In genomic region chr19:15933761-15934331, GRCh38 we compare ENCODE assay signal across 11 cellular contexts. TPM values are rescaled to one million over a fixed set of nuclear protein-coding genes. Genes with fewer than 3 reads are reported as not detected.
DNase-seq lines count a peak whose midpoint lies in the region; FAIRE-seq and TF ChIP-seq lines count a peak whose summit lies in the region.
"Not testable (repeated sequence)": the region's sequence is repeated elsewhere in the genome, so short reads cannot be mapped to it uniquely, and the experiment has no call there.
"Had no signal": no experiment of that assay in that cellular context is flagged by ENCODE, and none has a peak within 500 bp of the region (broad histone marks: within the 10 kb centered on the region; RNA-seq: fewer than 3 reads in every experiment).

No MANE protein-coding gene starts in this region.

- in situ Hi-C loops in mammary epithelial cell (cut with MboI; ENCODE audit: low sequenced_read_pairs in 2 of 2) = not testable (repeated sequence)

- H3K36me3 Mint-ChIP-seq in activated CD4-positive, alpha-beta memory T cell treated with anti-CD3 and anti-CD28 coated beads, Interleukin-2, amount 10 ng/mL, durations not matched to agents 7 days and 5 days (ENCODE audit: low read depth); osteocyte (ENCODE audit: unreplicated experiment): not testable (repeated sequence)

- BruUV-seq in mammary epithelial cell (replicated peaks; lab: Mats Ljungman, UMichigan) = TSS peak; percentile 58

- H3K27ac ChIP-seq in C4-2B = peak overlapping the region; percentile 83
- peak overlapping the region; percentile 91 for H3K27ac ChIP-seq in RWPE1
- peak overlapping the region; percentile 43 for H3K27ac ChIP-seq in mammary epithelial cell (ENCODE audit: insufficient read depth, low read depth, low read length)
- not testable (repeated sequence) for H3K27ac ChIP-seq in keratinocyte (ENCODE audit: control insufficient read depth, insufficient read depth, low read length)
- H3K27ac ChIP-seq in substantia nigra (ENCODE audit: low read depth, low read length, poor library complexity, severe bottlenecking) = peak overlapping the region; percentile 46

- H3K9me3 ChIP-seq in mammary epithelial cell (replicated peaks; ENCODE audit: insufficient read depth, low read length); keratinocyte (ENCODE audit: control insufficient read depth, low read depth, low read length): not testable (repeated sequence)

- not testable (repeated sequence) for H3K36me3 ChIP-seq in mammary epithelial cell (ENCODE audit: insufficient read depth, low read length); keratinocyte (ENCODE audit: control insufficient read depth in 2 of 2, extremely low read depth in 1 of 2, insufficient read depth in 2 of 2, low read length in 2 of 2)

- H3K27ac Mint-ChIP-seq in activated CD4-positive, alpha-beta memory T cell treated with anti-CD3 and anti-CD28 coated beads, Interleukin-2, amount 10 ng/mL, durations not matched to agents 7 days and 5 days; osteocyte (ENCODE audit: unreplicated experiment): not testable (repeated sequence)

- intact Hi-C loops in mammary epithelial cell (cut with micrococcal nuclease) = not testable (repeated sequence)

- H3K9me3 Mint-ChIP-seq in activated CD4-positive, alpha-beta memory T cell treated with anti-CD3 and anti-CD28 coated beads, Interleukin-2, amount 10 ng/mL, durations not matched to agents 7 days and 5 days = peaks cover 11% of the 10 kb centered on the region
- H3K9me3 Mint-ChIP-seq in osteocyte (ENCODE audit: unreplicated experiment) = not testable (repeated sequence)

- TF ChIP-seq CTCF in C4-2B (conservative IDR thresholded peaks at IDR 0.05); RWPE1 (conservative IDR thresholded peaks at IDR 0.05; ENCODE audit: low read depth); mammary epithelial cell (conservative IDR thresholded peaks at IDR 0.05 in 1 of 2, IDR thresholded peaks at IDR 0.05 in 1 of 2; ENCODE audit: extremely low read depth in 1 of 2, insufficient read depth in 1 of 2, low read depth in 1 of 2, low read length in 2 of 2); keratinocyte (optimal IDR thresholded peaks at IDR 0.05 in 1 of 3, IDR thresholded peaks at IDR 0.05 in 1 of 3, conservative IDR thresholded peaks at IDR 0.05 in 1 of 3; ENCODE audit: extremely low read depth in 1 of 3, insufficient read depth in 2 of 3, low read length in 3 of 3); osteocyte (IDR thresholded peaks at IDR 0.05): not testable (repeated sequence)

- H3K9me1 ChIP-seq in keratinocyte (ENCODE audit: control insufficient read depth, extremely low read depth, insufficient read depth, low read length) = not testable (repeated sequence)

- H3K4me1 ChIP-seq in mammary epithelial cell (ENCODE audit: insufficient read depth, low read length) (peaks cover 15% of the 10 kb centered on the region), keratinocyte (ENCODE audit: control insufficient read depth, extremely low read depth, insufficient read depth, low read length) (peaks cover 15% of the 10 kb centered on the region)

- peak overlapping the region; percentile 78 for H2AFZ ChIP-seq in mammary epithelial cell (ENCODE audit: low read depth, low read length)
- H2AFZ ChIP-seq in keratinocyte (ENCODE audit: control insufficient read depth, low read length) = not testable (repeated sequence)

- not testable (repeated sequence) for H3K4me1 Mint-ChIP-seq in activated CD4-positive, alpha-beta memory T cell treated with anti-CD3 and anti-CD28 coated beads, Interleukin-2, amount 10 ng/mL, durations not matched to agents 7 days and 5 days; osteocyte (ENCODE audit: unreplicated experiment)

- 18% methylated on average over 2 of the region's 12 CpGs for WGBS in mammary epithelial cell (ENCODE audit: low coverage, missing lambda C conversion rate)

- dilution Hi-C loops in mammary epithelial cell (cut with HindIII; ENCODE audit: low sequenced_read_pairs); keratinocyte (cut with MboI; ENCODE audit: extremely low pct_ligation_motif_present, low sequenced_read_pairs): not testable (repeated sequence)

- CTCF ChIA-PET in RWPE1 (lab: Yijun Ruan, JAX) = interaction anchor here (0.6 kb wide), 1 partner anchor 155 kb away, joined by 3 read pairs; no protein-coding TSS in a partner anchor
- CTCF ChIA-PET in activated CD4-positive, alpha-beta memory T cell treated with anti-CD3 and anti-CD28 coated beads, Interleukin-2, amount 10 ng/mL, durations not matched to agents 7 days and 5 days (lab: Charles Lee); mammary epithelial cell (lab: Charles Lee; ENCODE audit: low non-redundant PET): not testable (repeated sequence)

- not testable (repeated sequence) for FAIRE-seq in keratinocyte (lab: Jason Lieb, UNC)

- H3K27me3 Mint-ChIP-seq in activated CD4-positive, alpha-beta memory T cell treated with anti-CD3 and anti-CD28 coated beads, Interleukin-2, amount 10 ng/mL, durations not matched to agents 7 days and 5 days; osteocyte (ENCODE audit: unreplicated experiment): not testable (repeated sequence)

- H4K20me1 ChIP-seq in mammary epithelial cell (ENCODE audit: insufficient read depth, low read length); keratinocyte (ENCODE audit: control insufficient read depth, extremely low read depth, insufficient read depth, low read length): not testable (repeated sequence)

- not testable (repeated sequence) for H3K9ac ChIP-seq in mammary epithelial cell (ENCODE audit: insufficient read depth, low read length); keratinocyte (ENCODE audit: control insufficient read depth, extremely low read depth, insufficient read depth, low read length)

- not testable (repeated sequence) for H3K27me3 ChIP-seq in mammary epithelial cell (ENCODE audit: insufficient read depth, low read length); keratinocyte (ENCODE audit: control insufficient read depth, extremely low read depth, insufficient read depth, low read length)

- H3K4me3 Mint-ChIP-seq in activated CD4-positive, alpha-beta memory T cell treated with anti-CD3 and anti-CD28 coated beads, Interleukin-2, amount 10 ng/mL, durations not matched to agents 7 days and 5 days; osteocyte (ENCODE audit: unreplicated experiment): not testable (repeated sequence)

- DNase-seq in RWPE1 (ENCODE audit: low spot score) (peak; percentile 2), mammary epithelial cell (peak; percentile 1), keratinocyte (ENCODE audit: low read depth, low spot score) (peak; percentile 25), osteocyte (ENCODE audit: extremely low spot score, unreplicated experiment) (peak; percentile 92), substantia nigra (lab: John Stamatoyannopoulos, UW) (peak in 5 of 49 donors; percentile 2 to 41 (median 5))
- DNase-seq in activated CD4-positive, alpha-beta memory T cell treated with anti-CD3 and anti-CD28 coated beads, Interleukin-2, amount 10 ng/mL, durations not matched to agents 7 days and 5 days = peak; percentile 20
- DNase-seq in activated naive CD4-positive, alpha-beta T cell treated with Interleukin-2 at 50 U/mL for 16 hours = peak; percentile 37

- H3K4me3 ChIP-seq in mammary epithelial cell (replicated peaks in 1 of 3; ENCODE audit: insufficient read depth in 1 of 3, low read depth in 2 of 3, low read length in 3 of 3) (peak overlapping the region; percentile 20 to 29 (median 22)), keratinocyte (ENCODE audit: control insufficient read depth in 2 of 3, extremely low read depth in 1 of 3, insufficient read depth in 2 of 3, low read depth in 1 of 3, low read length in 3 of 3) (peak overlapping the region in 1 of 3 experiments; percentile 23)

- H3K79me2 ChIP-seq in mammary epithelial cell (ENCODE audit: insufficient read depth, low read length); keratinocyte (ENCODE audit: control insufficient read depth, insufficient read depth, low read length): not testable (repeated sequence)

- peak overlapping the region; percentile 63 for H3K4me2 ChIP-seq in mammary epithelial cell (ENCODE audit: insufficient read depth, low read depth, low read length)
- H3K4me2 ChIP-seq in keratinocyte (ENCODE audit: control insufficient read depth, extremely low read depth, insufficient read depth, low read depth, low read length) = peak overlapping the region; percentile 10

- POLR2A ChIA-PET in RWPE1 (lab: Yijun Ruan, JAX; ENCODE audit: low non-redundant PET) = interaction anchor here (0.7 to 0.8 kb wide), 2 partner anchors 32 to 530 kb away, joined by 6 read pairs; no protein-coding TSS in a partner anchor
- POLR2A ChIA-PET in activated CD4-positive, alpha-beta memory T cell treated with anti-CD3 and anti-CD28 coated beads, Interleukin-2, amount 10 ng/mL, durations not matched to agents 7 days and 5 days (lab: Charles Lee) = not testable (repeated sequence)

RNA-seq across cellular contexts. Expression of gene CYP4F11, which starts 0.5 kb away (rescaled TPM):
- total RNA-seq in activated CD4-positive, alpha-beta memory T cell treated with anti-CD3 and anti-CD28 coated beads, Interleukin-2, amount 10 ng/mL, durations not matched to agents 7 days and 5 days = not detected
- total RNA-seq in mammary epithelial cell (10 to 100 TPM in 1 of 2 donors, 1 to 10 TPM in 1; 9.2 to 25.6 TPM), osteocyte (not detected in 2 replicates)
- polyA plus RNA-seq in mammary epithelial cell (9.1 TPM), keratinocyte (2.4 to 3.6 TPM (median 3.1 TPM) in 3 replicates)
- polyA minus RNA-seq in mammary epithelial cell (7.6 TPM), keratinocyte (4.1 to 4.8 TPM (median 4.4 TPM) in 3 replicates)
- 1.3 TPM for polyA plus RNA-seq in keratinocyte (2011; ENCODE audit: low read depth)
- 1.4 and 1.5 TPM in 2 replicates for polyA plus RNA-seq in keratinocyte (2011; cell fraction: cytosol; rRNA removed)
- polyA plus RNA-seq in keratinocyte (2011; cell fraction: nucleus; rRNA removed) = 7.5 TPM in 2 replicates
- polyA plus RNA-seq in keratinocyte (2012; ENCODE audit: low replicate concordance) = 1.9 and 2.4 TPM in 2 replicates
- 2.9 TPM for polyA minus RNA-seq in keratinocyte (2011; cell fraction: cytosol; rRNA and poly(A)+ RNA removed)
- polyA minus RNA-seq in keratinocyte (2011; cell fraction: nucleus; rRNA and poly(A)+ RNA removed) = 4.0 and 4.7 TPM in 2 replicates
- polyA plus RNA-seq: IgD-negative memory B cell had no signal

RNA-seq across cellular contexts. Expression of gene OR10H4, which starts 15.0 kb away (rescaled TPM):
- not detected for total RNA-seq in activated CD4-positive, alpha-beta memory T cell treated with anti-CD3 and anti-CD28 coated beads, Interleukin-2, amount 10 ng/mL, durations not matched to agents 7 days and 5 days
- total RNA-seq in mammary epithelial cell (not detected), osteocyte (not detected in 2 replicates)
- polyA plus RNA-seq in mammary epithelial cell (not detected), keratinocyte (not detected in 3 replicates)
- polyA minus RNA-seq in mammary epithelial cell (not detected), keratinocyte (not detected in 3 replicates)
- polyA plus RNA-seq in keratinocyte (2011; ENCODE audit: low read depth) = not detected
- not detected in 2 replicates for polyA plus RNA-seq in keratinocyte (2011; cell fraction: cytosol; rRNA removed)
- polyA plus RNA-seq in keratinocyte (2011; cell fraction: nucleus; rRNA removed) = not detected in 2 replicates
- polyA plus RNA-seq in keratinocyte (2012; ENCODE audit: low replicate concordance) = not detected in 2 replicates
- polyA minus RNA-seq in keratinocyte (2011; cell fraction: cytosol; rRNA and poly(A)+ RNA removed) = not detected
- not detected in 2 replicates for polyA minus RNA-seq in keratinocyte (2011; cell fraction: nucleus; rRNA and poly(A)+ RNA removed)
- total RNA-seq: A172, HT-29 had no signal
- polyA plus RNA-seq: IgD-negative memory B cell had no signal

RNA-seq across cellular contexts. Expression of gene CYP4F2, which starts 36.0 kb away (rescaled TPM):
- not detected for total RNA-seq in activated CD4-positive, alpha-beta memory T cell treated with anti-CD3 and anti-CD28 coated beads, Interleukin-2, amount 10 ng/mL, durations not matched to agents 7 days and 5 days
- total RNA-seq in mammary epithelial cell (under 1 TPM; 0.33 to 0.68 TPM), osteocyte (not detected in 2 replicates)
- polyA plus RNA-seq in mammary epithelial cell (0.77 TPM), keratinocyte (0.06 to 0.15 TPM (median 0.13 TPM) in 3 replicates)
- polyA minus RNA-seq in mammary epithelial cell (1.1 TPM), keratinocyte (0.10 TPM in 1 of 3 replicates, not detected in the others)
- polyA plus RNA-seq in keratinocyte (2011; ENCODE audit: low read depth) = 1.0 TPM
- polyA plus RNA-seq in keratinocyte (2011; cell fraction: cytosol; rRNA removed) = 0.04 TPM in 1 of 2 replicates, not detected in the other
- polyA plus RNA-seq in keratinocyte (2011; cell fraction: nucleus; rRNA removed) = 0.29 and 0.45 TPM in 2 replicates
- 0.19 and 0.66 TPM in 2 replicates for polyA plus RNA-seq in keratinocyte (2012; ENCODE audit: low replicate concordance)
- polyA minus RNA-seq in keratinocyte (2011; cell fraction: cytosol; rRNA and poly(A)+ RNA removed) = not detected
- not detected in 2 replicates for polyA minus RNA-seq in keratinocyte (2011; cell fraction: nucleus; rRNA and poly(A)+ RNA removed)
- total RNA-seq: HT-29 had no signal
- polyA plus RNA-seq: IgD-negative memory B cell had no signal

Comparison
In these comparisons a context has a peak if more than half of its experiments do, and no peak if none do; other contexts are left out.
1. RNA of gene CYP4F11, which starts 0.5 kb away (total RNA-seq): 9.2 to 25.6 TPM in mammary epithelial cell; not detected in activated CD4-positive, alpha-beta memory T cell treated with anti-CD3 and anti-CD28 coated beads, Interleukin-2, amount 10 ng/mL, durations not matched to agents 7 days and 5 days and not detected in osteocyte; every median in the first group is over 10 times any median in the second.